ENCODE assay signal across 8 cellular contexts in the genomic region with DNA sequence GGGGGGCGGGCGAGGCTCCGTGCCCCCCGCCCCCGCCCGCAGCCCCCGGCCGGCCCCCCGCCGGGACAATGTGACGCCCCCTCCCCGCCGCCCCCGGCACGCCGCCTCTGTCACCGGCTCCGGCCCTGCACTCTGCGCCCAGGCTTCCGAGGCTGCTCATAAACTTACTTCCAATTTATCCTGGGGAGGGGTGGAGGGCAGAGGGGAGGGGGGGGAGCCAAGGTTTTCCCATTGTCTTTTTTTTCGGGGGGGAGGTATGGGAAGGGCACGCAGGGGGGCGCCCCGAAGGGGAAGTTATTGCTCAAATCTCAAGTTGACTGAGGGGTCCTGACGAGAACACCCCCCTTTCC. TPM values are rescaled to one million over a fixed set of nuclear protein-coding genes. Genes with fewer than 3 reads are reported as not detected.
A peak's percentile ranks its signal among the peaks of the same experiment; 100 is the strongest.
DNase-seq lines count a peak whose midpoint lies in the region; ATAC-seq and TF ChIP-seq lines count a peak whose summit lies in the region.

No MANE protein-coding gene starts in this region.

- H3K9me2 ChIP-seq in GM23248 (ENCODE audit: insufficient read depth), result no peaks in the 10 kb centered on the region

- no peaks in the 10 kb centered on the region for H3K9me3 ChIP-seq in GM23248 (ENCODE audit: low read depth)
- H3K9me3 ChIP-seq in RWPE2 (ENCODE audit: severe bottlenecking), result no peaks in the 10 kb centered on the region
- H3K9me3 ChIP-seq in mucosa of descending colon, result no peaks in the 10 kb centered on the region
- H3K9me3 ChIP-seq in uterus, result no peaks in the 10 kb centered on the region

- H3K4me3 ChIP-seq in GM23248, result peak overlapping the region; percentile 81
- H3K4me3 ChIP-seq in RWPE2 (ENCODE audit: severe bottlenecking), result peak overlapping the region; percentile 88
- H3K4me3 ChIP-seq in coronary artery, result peak overlapping the region; percentile 82
- H3K4me3 ChIP-seq in mucosa of descending colon, result peak overlapping the region; percentile 30
- H3K4me3 ChIP-seq in uterus, result peak overlapping the region; percentile 73 to 74

- H4K20me1 ChIP-seq in GM23248 (ENCODE audit: insufficient read depth), result no peaks in the 10 kb centered on the region; the same call in 1 of the 2 replicates

- H3K4me2 ChIP-seq in GM23248 (ENCODE audit: unreplicated experiment), result peak overlapping the region; percentile 73

- no peak for TF ChIP-seq POLR2A in uterus (IDR thresholded peaks at IDR 0.05)
- TF ChIP-seq POLR2A in GM18505 (IDR thresholded peaks at IDR 0.05; ENCODE audit: borderline replicate concordance, extremely low read depth, insufficient read depth, insufficient read length), result no peak

- peak; percentile 49 for DNase-seq in GM23248
- DNase-seq in RWPE2 (ENCODE audit: low spot score), result no peak
- DNase-seq in coronary artery (ENCODE audit: low spot score), result no peak
- peak; percentile 44 to 67 (median 63) for DNase-seq in mucosa of descending colon
- peak; percentile 40 to 45 for DNase-seq in uterus
- DNase-seq in SHP77 treated with DMSO at 0.1 percent for 48 hours (lab: John Stamatoyannopoulos, UW), result no peak
- no peak for DNase-seq in AG08396 (ENCODE audit: low spot score)

- no peaks in the 10 kb centered on the region for H3K36me3 ChIP-seq in GM23248 (ENCODE audit: low read depth)
- no peaks in the 10 kb centered on the region for H3K36me3 ChIP-seq in RWPE2 (ENCODE audit: low read depth)
- no peaks in the 10 kb centered on the region for H3K36me3 ChIP-seq in mucosa of descending colon (ENCODE audit: low read depth)
- no peaks in the 10 kb centered on the region for H3K36me3 ChIP-seq in uterus

- in situ Hi-C loops in GM23248 (cut with MboI), result no loop called here

- peaks cover 16% of the 10 kb centered on the region for H3F3A ChIP-seq in GM23248 (ENCODE audit: insufficient read depth)

- H2AFZ ChIP-seq in GM23248, result peak overlapping the region; percentile 68

- peak overlapping the region; percentile 85 for H3K9ac ChIP-seq in GM23248

- intact Hi-C loops in mucosa of descending colon (cut with DNase I, micrococcal nuclease), result no loop called here
- intact Hi-C loops in uterus (cut with DNase I; ENCODE audit: low total_unique reads), result no loop called here

- ATAC-seq in RWPE2 (ENCODE audit: low read depth) (no peak), mucosa of descending colon (no peak), GM18505 (IDR thresholded peaks at IDR 0.05; ENCODE audit: unreplicated experiment) (no peak)

- H3K79me2 ChIP-seq in GM23248 (ENCODE audit: insufficient read depth), result peaks cover 43% of the 10 kb centered on the region

- TF ChIP-seq CTCF in RWPE2 (IDR thresholded peaks at IDR 0.05; ENCODE audit: poor library complexity, severe bottlenecking) (no peak), coronary artery (IDR thresholded peaks at IDR 0.05) (no peak), mucosa of descending colon (IDR thresholded peaks at IDR 0.05) (no peak), uterus (IDR thresholded peaks at IDR 0.05) (no peak)

- H3K4me1 ChIP-seq in GM23248 (ENCODE audit: insufficient read depth) (peaks cover 42% of the 10 kb centered on the region), RWPE2 (ENCODE audit: insufficient read depth, poor library complexity, severe bottlenecking) (peaks cover 16% of the 10 kb centered on the region), mucosa of descending colon (ENCODE audit: low read depth) (no peaks in the 10 kb centered on the region), uterus (peaks cover 3 to 14% of the 10 kb centered on the region in 2 donors)

- WGBS in GM23248 (ENCODE audit: low coverage in 1 of 2, low lambda C conversion rate in 2 of 2, missing lambda C conversion rate in 2 of 2), 2 experiments, result 0 to 5% methylated on average over 5 to 19 of the region's 25 CpGs

- H3K27me3 ChIP-seq in GM23248 (replicated peaks; ENCODE audit: insufficient read depth), result no peaks in the 10 kb centered on the region
- H3K27me3 ChIP-seq in RWPE2 (ENCODE audit: insufficient read depth, poor library complexity, severe bottlenecking), result no peaks in the 10 kb centered on the region
- no peaks in the 10 kb centered on the region for H3K27me3 ChIP-seq in uterus

- H3K27ac ChIP-seq in GM23248, result peak overlapping the region; percentile 83
- H3K27ac ChIP-seq in RWPE2 (ENCODE audit: poor library complexity, severe bottlenecking), result peak overlapping the region; percentile 88
- H3K27ac ChIP-seq in coronary artery, result peak overlapping the region; percentile 92 to 98
- peak overlapping the region; percentile 90 to 99 for H3K27ac ChIP-seq in uterus

RNA-seq across cellular contexts. Expression of gene PHF21A, which starts 0.9 kb away (rescaled TPM):
- total RNA-seq in GM23248 (2014; rRNA removed; shearing (Covaris generic)), result 11.2 and 11.8 TPM in 2 replicates
- 17.0 and 22.3 TPM in 2 replicates for polyA plus RNA-seq in GM23248 (2016; fragmentation: Nextera tagmentation; extraction: Ambion mirVana)
- total RNA-seq in mucosa of descending colon (10 to 100 TPM; 20.3 to 78.1 (median 23.3) TPM), uterus (10 to 100 TPM; 12.1 to 83.3 (median 29.3) TPM)

Comparison
In these comparisons a context has a peak if more than half of its experiments do, and no peak if none do; other contexts are left out.
1. DNase-seq: peak in GM23248 (single experiment), mucosa of descending colon (3 of 3) and uterus (2 of 2); none in RWPE2 (single experiment), coronary artery (single experiment), SHP77 treated with DMSO at 0.1 percent for 48 hours (single experiment) and AG08396 (single experiment).
2. H3K4me3 ChIP-seq: peak in every context shown above with its lines; median percentile 88 in RWPE2; 82 in coronary artery; 81 in GM23248; 74 in uterus; 30 in mucosa of descending colon.
3. Peak in every context shown above with its lines, with median percentiles within 50 percentile points of each other: H3K27ac ChIP-seq.